ENCODE assay signal across 1 cellular context in genomic region chrX:47080215-47080914, GRCh38.
TF ChIP-seq lines count a peak whose summit lies in the region.

No MANE protein-coding gene starts in this region.

TF ChIP-seq in HepG2, 621 proteins besides CTCF, POLR2A, EP300 and RAD21 (continued from another document and continues in another):
- 0 out of 2 replicates have a peak, but pooled peaks have one; percentile 33 for TF ChIP-seq HIC2 (CRISPR knock-in tag; IDR thresholded peaks at IDR 0.05; ENCODE audit: low read depth)
- TF ChIP-seq ZNF281 (CRISPR knock-in tag; IDR thresholded peaks at IDR 0.05; ENCODE audit: borderline replicate concordance): peak; percentile 53; the same call in 1 of the 2 replicates
- TF ChIP-seq ZNF766 (CRISPR knock-in tag; IDR thresholded peaks at IDR 0.05; ENCODE audit: borderline replicate concordance): no peak
- TF ChIP-seq PHF21A (CRISPR knock-in tag; IDR thresholded peaks at IDR 0.05): peak; percentile 77
- TF ChIP-seq CEBPG (CRISPR knock-in tag; IDR thresholded peaks at IDR 0.05): peak; percentile 79
- no peak for TF ChIP-seq ZNF883 (CRISPR knock-in tag; IDR thresholded peaks at IDR 0.05; ENCODE audit: not compliant biosample characterization)
- TF ChIP-seq MLX (CRISPR knock-in tag; IDR thresholded peaks at IDR 0.05): peak; percentile 64; the same call in 1 of the 2 replicates
- no peak for TF ChIP-seq ARHGAP35 (CRISPR knock-in tag; IDR thresholded peaks at IDR 0.05; ENCODE audit: borderline replicate concordance)
- 0 out of 2 replicates have a peak, but pooled peaks have one; percentile 31 for TF ChIP-seq CBFB (CRISPR knock-in tag; IDR thresholded peaks at IDR 0.05)
- TF ChIP-seq ZNF143 (CRISPR knock-in tag; IDR thresholded peaks at IDR 0.05): no peak
- TF ChIP-seq LCORL (IDR thresholded peaks at IDR 0.05): no peak
- TF ChIP-seq LCORL (CRISPR knock-in tag; IDR thresholded peaks at IDR 0.05): peak; percentile 68; the same call in 1 of the 2 replicates
- 0 out of 2 replicates have a peak, but pooled peaks have one; percentile 19 for TF ChIP-seq KDM5A (IDR thresholded peaks at IDR 0.05; ENCODE audit: borderline replicate concordance, low read length)
- TF ChIP-seq, protein P1, sequence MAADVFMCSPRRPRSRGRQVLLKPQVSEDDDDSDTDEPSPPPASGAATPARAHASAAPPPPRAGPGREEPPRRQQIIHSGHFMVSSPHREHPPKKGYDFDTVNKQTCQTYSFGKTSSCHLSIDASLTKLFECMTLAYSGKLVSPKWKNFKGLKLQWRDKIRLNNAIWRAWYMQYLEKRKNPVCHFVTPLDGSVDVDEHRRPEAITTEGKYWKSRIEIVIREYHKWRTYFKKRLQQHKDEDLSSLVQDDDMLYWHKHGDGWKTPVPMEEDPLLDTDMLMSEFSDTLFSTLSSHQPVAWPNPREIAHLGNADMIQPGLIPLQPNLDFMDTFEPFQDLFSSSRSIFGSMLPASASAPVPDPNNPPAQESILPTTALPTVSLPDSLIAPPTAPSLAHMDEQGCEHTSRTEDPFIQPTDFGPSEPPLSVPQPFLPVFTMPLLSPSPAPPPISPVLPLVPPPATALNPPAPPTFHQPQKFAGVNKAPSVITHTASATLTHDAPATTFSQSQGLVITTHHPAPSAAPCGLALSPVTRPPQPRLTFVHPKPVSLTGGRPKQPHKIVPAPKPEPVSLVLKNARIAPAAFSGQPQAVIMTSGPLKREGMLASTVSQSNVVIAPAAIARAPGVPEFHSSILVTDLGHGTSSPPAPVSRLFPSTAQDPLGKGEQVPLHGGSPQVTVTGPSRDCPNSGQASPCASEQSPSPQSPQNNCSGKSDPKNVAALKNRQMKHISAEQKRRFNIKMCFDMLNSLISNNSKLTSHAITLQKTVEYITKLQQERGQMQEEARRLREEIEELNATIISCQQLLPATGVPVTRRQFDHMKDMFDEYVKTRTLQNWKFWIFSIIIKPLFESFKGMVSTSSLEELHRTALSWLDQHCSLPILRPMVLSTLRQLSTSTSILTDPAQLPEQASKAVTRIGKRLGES (CRISPR knock-in tag; IDR thresholded peaks at IDR 0.05; ENCODE audit: borderline replicate concordance): no peak
- TF ChIP-seq POLR2AphosphoS5 (IDR thresholded peaks at IDR 0.05; ENCODE audit: low read depth, low read length): peak; percentile 43
- no peak for TF ChIP-seq SMAD9 (CRISPR knock-in tag; IDR thresholded peaks at IDR 0.05)
- peak; percentile 59; the same call in 1 of the 2 replicates for TF ChIP-seq MIER3 (CRISPR knock-in tag; IDR thresholded peaks at IDR 0.05; ENCODE audit: borderline replicate concordance)
- no peak for TF ChIP-seq ZNF558 (CRISPR knock-in tag; IDR thresholded peaks at IDR 0.05; ENCODE audit: borderline replicate concordance)
- TF ChIP-seq FOXO1 (CRISPR knock-in tag; IDR thresholded peaks at IDR 0.05): peak; percentile 93
- TF ChIP-seq KDM3A (CRISPR knock-in tag; IDR thresholded peaks at IDR 0.05; ENCODE audit: low read depth): peak; percentile 62; the same call in 1 of the 2 replicates
- TF ChIP-seq POLR2G (IDR thresholded peaks at IDR 0.05; ENCODE audit: low read depth, low read length): peak; percentile 52; the same call in 1 of the 2 replicates
- peak; percentile 96 for TF ChIP-seq PAXIP1 (CRISPR knock-in tag; conservative IDR thresholded peaks at IDR 0.05)
- no peak for TF ChIP-seq NPAS2 (CRISPR knock-in tag; IDR thresholded peaks at IDR 0.05; ENCODE audit: borderline replicate concordance)
- TF ChIP-seq, protein P2, sequence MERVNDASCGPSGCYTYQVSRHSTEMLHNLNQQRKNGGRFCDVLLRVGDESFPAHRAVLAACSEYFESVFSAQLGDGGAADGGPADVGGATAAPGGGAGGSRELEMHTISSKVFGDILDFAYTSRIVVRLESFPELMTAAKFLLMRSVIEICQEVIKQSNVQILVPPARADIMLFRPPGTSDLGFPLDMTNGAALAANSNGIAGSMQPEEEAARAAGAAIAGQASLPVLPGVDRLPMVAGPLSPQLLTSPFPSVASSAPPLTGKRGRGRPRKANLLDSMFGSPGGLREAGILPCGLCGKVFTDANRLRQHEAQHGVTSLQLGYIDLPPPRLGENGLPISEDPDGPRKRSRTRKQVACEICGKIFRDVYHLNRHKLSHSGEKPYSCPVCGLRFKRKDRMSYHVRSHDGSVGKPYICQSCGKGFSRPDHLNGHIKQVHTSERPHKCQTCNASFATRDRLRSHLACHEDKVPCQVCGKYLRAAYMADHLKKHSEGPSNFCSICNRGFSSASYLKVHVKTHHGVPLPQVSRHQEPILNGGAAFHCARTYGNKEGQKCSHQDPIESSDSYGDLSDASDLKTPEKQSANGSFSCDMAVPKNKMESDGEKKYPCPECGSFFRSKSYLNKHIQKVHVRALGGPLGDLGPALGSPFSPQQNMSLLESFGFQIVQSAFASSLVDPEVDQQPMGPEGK (CRISPR knock-in tag; IDR thresholded peaks at IDR 0.05): peak; percentile 89
- TF ChIP-seq MAZ (IDR thresholded peaks at IDR 0.05; ENCODE audit: borderline replicate concordance, low read depth, low read length): no peak
- TF ChIP-seq MAZ (CRISPR knock-in tag; IDR thresholded peaks at IDR 0.05; ENCODE audit: low read depth): peak; percentile 60; the same call in 1 of the 2 replicates
- TF ChIP-seq, protein P3, sequence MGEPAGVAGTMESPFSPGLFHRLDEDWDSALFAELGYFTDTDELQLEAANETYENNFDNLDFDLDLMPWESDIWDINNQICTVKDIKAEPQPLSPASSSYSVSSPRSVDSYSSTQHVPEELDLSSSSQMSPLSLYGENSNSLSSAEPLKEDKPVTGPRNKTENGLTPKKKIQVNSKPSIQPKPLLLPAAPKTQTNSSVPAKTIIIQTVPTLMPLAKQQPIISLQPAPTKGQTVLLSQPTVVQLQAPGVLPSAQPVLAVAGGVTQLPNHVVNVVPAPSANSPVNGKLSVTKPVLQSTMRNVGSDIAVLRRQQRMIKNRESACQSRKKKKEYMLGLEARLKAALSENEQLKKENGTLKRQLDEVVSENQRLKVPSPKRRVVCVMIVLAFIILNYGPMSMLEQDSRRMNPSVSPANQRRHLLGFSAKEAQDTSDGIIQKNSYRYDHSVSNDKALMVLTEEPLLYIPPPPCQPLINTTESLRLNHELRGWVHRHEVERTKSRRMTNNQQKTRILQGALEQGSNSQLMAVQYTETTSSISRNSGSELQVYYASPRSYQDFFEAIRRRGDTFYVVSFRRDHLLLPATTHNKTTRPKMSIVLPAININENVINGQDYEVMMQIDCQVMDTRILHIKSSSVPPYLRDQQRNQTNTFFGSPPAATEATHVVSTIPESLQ (CRISPR knock-in tag; conservative IDR thresholded peaks at IDR 0.05): no peak
- peak; percentile 94 for TF ChIP-seq RARA (CRISPR knock-in tag; IDR thresholded peaks at IDR 0.05)
- peak; percentile 44; the same call in 1 of the 2 replicates for TF ChIP-seq NFYB (CRISPR knock-in tag; IDR thresholded peaks at IDR 0.05)
- TF ChIP-seq ZBTB7B (CRISPR knock-in tag; IDR thresholded peaks at IDR 0.05): peak; percentile 87
- peak; percentile 76; the same call in 1 of the 2 replicates for TF ChIP-seq ATF2 (CRISPR knock-in tag; IDR thresholded peaks at IDR 0.05)
- peak; percentile 58; the same call in 1 of the 2 replicates for TF ChIP-seq ZBTB20 (CRISPR knock-in tag; IDR thresholded peaks at IDR 0.05; ENCODE audit: borderline replicate concordance, low read depth)
- TF ChIP-seq GATA4 (IDR thresholded peaks at IDR 0.05; ENCODE audit: borderline replicate concordance, low read depth): peak; percentile 83; the same call in 1 of the 2 replicates
- TF ChIP-seq KDM2A (CRISPR knock-in tag; IDR thresholded peaks at IDR 0.05; ENCODE audit: borderline replicate concordance, low read depth): peak; percentile 45; the same call in 1 of the 2 replicates
- peak; percentile 64; the same call in 1 of the 2 replicates for TF ChIP-seq HHEX (CRISPR knock-in tag; IDR thresholded peaks at IDR 0.05)
- TF ChIP-seq RCOR2 (CRISPR knock-in tag; IDR thresholded peaks at IDR 0.05): peak; percentile 58; the same call in 1 of the 2 replicates
- TF ChIP-seq ZSCAN21 (CRISPR knock-in tag; IDR thresholded peaks at IDR 0.05; ENCODE audit: borderline replicate concordance): no peak
- TF ChIP-seq ERF (CRISPR knock-in tag; IDR thresholded peaks at IDR 0.05): 0 out of 2 replicates have a peak, but pooled peaks have one; percentile 38
- peak; percentile 87 for TF ChIP-seq RXRA (CRISPR knock-in tag; IDR thresholded peaks at IDR 0.05)
- 0 out of 2 replicates have a peak, but pooled peaks have one; percentile 49 for TF ChIP-seq ZNF878 (CRISPR knock-in tag; IDR thresholded peaks at IDR 0.05)
- TF ChIP-seq, protein P4, sequence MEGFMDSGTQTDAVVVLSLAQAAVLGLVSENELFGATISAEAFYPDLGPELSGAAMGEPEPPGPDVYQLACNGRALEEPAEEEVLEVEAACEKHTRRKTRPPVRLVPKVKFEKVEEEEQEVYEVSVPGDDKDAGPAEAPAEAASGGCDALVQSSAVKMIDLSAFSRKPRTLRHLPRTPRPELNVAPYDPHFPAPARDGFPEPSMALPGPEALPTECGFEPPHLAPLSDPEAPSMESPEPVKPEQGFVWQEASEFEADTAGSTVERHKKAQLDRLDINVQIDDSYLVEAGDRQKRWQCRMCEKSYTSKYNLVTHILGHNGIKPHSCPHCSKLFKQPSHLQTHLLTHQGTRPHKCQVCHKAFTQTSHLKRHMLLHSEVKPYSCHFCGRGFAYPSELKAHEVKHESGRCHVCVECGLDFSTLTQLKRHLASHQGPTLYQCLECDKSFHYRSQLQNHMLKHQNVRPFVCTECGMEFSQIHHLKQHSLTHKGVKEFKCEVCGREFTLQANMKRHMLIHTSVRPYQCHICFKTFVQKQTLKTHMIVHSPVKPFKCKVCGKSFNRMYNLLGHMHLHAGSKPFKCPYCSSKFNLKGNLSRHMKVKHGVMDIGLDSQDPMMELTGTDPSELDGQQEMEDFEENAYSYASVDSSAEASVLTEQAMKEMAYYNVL (CRISPR knock-in tag; IDR thresholded peaks at IDR 0.05; ENCODE audit: borderline replicate concordance): peak; percentile 37; the same call in 1 of the 2 replicates
